Comparison of ENCODE assay signal across 23 cellular contexts in genomic region chr9:95763006-95763405, GRCh38.
DNase-seq lines count a peak whose midpoint lies in the region; ATAC-seq, FAIRE-seq and TF ChIP-seq lines count a peak whose summit lies in the region.
"Had no signal": no experiment of that assay in that cellular context is flagged by ENCODE, and none has a peak within 500 bp of the region (broad histone marks: within the 10 kb centered on the region; RNA-seq: fewer than 3 reads in every experiment).

No MANE protein-coding gene starts in this region.

- POLR2A ChIA-PET in HepG2 (lab: Yijun Ruan, JAX) = no interaction called here
- POLR2A ChIA-PET in K562 (lab: Yijun Ruan, JAX) = interaction anchor here (0.7 kb wide), 1 partner anchor 446 kb away, joined by 3 read pairs; no protein-coding TSS in a partner anchor

- 83% methylated on average over 3 of the region's 3 CpGs for WGBS in HepG2 (ENCODE audit: low lambda C conversion rate)
- no CpG with 5 or more reads among the region's 3 CpGs for WGBS in right lobe of liver (ENCODE audit: insufficient coverage, low coverage, low lambda C conversion rate, missing lambda C conversion rate)
- WGBS in K562 (ENCODE audit: insufficient coverage, low coverage, missing lambda C conversion rate) = 4% methylated on average over 3 of the region's 3 CpGs

- H3K4me2 ChIP-seq in HepG2 (ENCODE audit: low read depth, low read length) (no peak overlapping the region), K562 (ENCODE audit: insufficient read depth, low read length) (no peak overlapping the region)
- H3K4me2 ChIP-seq: BLaER1 had no signal

- H3K36me3 ChIP-seq in HepG2 (replicated peaks in 1 of 2; ENCODE audit: control insufficient read depth in 1 of 2, insufficient read depth in 2 of 2, low read length in 2 of 2) (no peaks in the 10 kb centered on the region), right lobe of liver (no peaks in the 10 kb centered on the region), K562 (ENCODE audit: control insufficient read depth, insufficient read depth, low read length) (no peaks in the 10 kb centered on the region)
- H3K36me3 ChIP-seq: BE2C, BLaER1 had no signal

- peaks cover 21% of the 10 kb centered on the region for H3K4me1 ChIP-seq in HepG2 (ENCODE audit: insufficient read depth, low read length)
- H3K4me1 ChIP-seq in right lobe of liver = no peaks in the 10 kb centered on the region
- no peaks in the 10 kb centered on the region for H3K4me1 ChIP-seq in K562 (replicated peaks in 1 of 2; ENCODE audit: control insufficient read depth in 2 of 2, insufficient read depth in 2 of 2, low read length in 2 of 2)
- H3K4me1 ChIP-seq: BE2C, BLaER1 had no signal

- H3K9me3 Mint-ChIP-seq in type B pancreatic cell = peaks cover 5% of the 10 kb centered on the region
- H3K9me3 Mint-ChIP-seq: CD4-positive, alpha-beta memory T cell; CD4-positive, CD25-positive, alpha-beta regulatory T cell; CD8-positive, alpha-beta memory T cell had no signal

- peaks cover 3% of the 10 kb centered on the region for H3K27me3 Mint-ChIP-seq in type B pancreatic cell

- no peak for TF ChIP-seq EP300 in HepG2 (IDR thresholded peaks at IDR 0.05; ENCODE audit: low read depth in 2 of 2, low read length in 2 of 2)
- no peak for TF ChIP-seq EP300 in HepG2 (CRISPR knock-in tag; IDR thresholded peaks at IDR 0.05; ENCODE audit: borderline replicate concordance)
- TF ChIP-seq EP300 in K562 (IDR thresholded peaks at IDR 0.05; ENCODE audit: low read length) = no peak

- in situ Hi-C loops in HepG2 (cut with HindIII; ENCODE audit: extremely low pct_ligation_motif_present, low pct_unique_long_range_greater_than_20kb) (no loop called here), K562 (cut with MboI) (no loop called here)

- H3K9ac ChIP-seq in HepG2 (ENCODE audit: insufficient read depth, low read depth, low read length) (no peak overlapping the region), K562 (ENCODE audit: insufficient read depth in 1 of 2, low read depth in 2 of 2, low read length in 2 of 2) (no peak overlapping the region)
- H3K9ac ChIP-seq: BLaER1 had no signal

- H3K4me3 Mint-ChIP-seq in type B pancreatic cell = no peak overlapping the region
- H3K4me3 Mint-ChIP-seq: CD14-positive monocyte; CD4-positive, alpha-beta memory T cell; CD4-positive, CD25-positive, alpha-beta regulatory T cell; CD8-positive, alpha-beta memory T cell had no signal

- H3K36me3 Mint-ChIP-seq in type B pancreatic cell = no peaks in the 10 kb centered on the region
- H3K36me3 Mint-ChIP-seq: CD14-positive monocyte; CD4-positive, alpha-beta memory T cell; CD4-positive, CD25-positive, alpha-beta regulatory T cell; CD8-positive, alpha-beta memory T cell had no signal

- no peak overlapping the region for H2AFZ ChIP-seq in HepG2 (ENCODE audit: low read length)
- no peak overlapping the region for H2AFZ ChIP-seq in K562 (ENCODE audit: low read depth, low read length)

- H3K4me3 ChIP-seq in HepG2 (replicated peaks in 1 of 3; ENCODE audit: insufficient read depth in 1 of 3, low read depth in 2 of 3, low read length in 3 of 3) (no peak overlapping the region), right lobe of liver (no peak overlapping the region), K562 (no peak overlapping the region)
- H3K4me3 ChIP-seq: BLaER1 had no signal

- H3K27me3 ChIP-seq in HepG2 (ENCODE audit: control insufficient read depth in 1 of 2, insufficient read depth in 2 of 2, low read length in 2 of 2) (no peaks in the 10 kb centered on the region), right lobe of liver (no peaks in the 10 kb centered on the region), K562 (ENCODE audit: control insufficient read depth in 2 of 2, insufficient read depth in 2 of 2, low read length in 2 of 2) (peaks cover 5 to 29% of the 10 kb centered on the region in 2 experiments; a peak in 4 of 5 replicates)
- H3K27me3 ChIP-seq: BE2C, BLaER1 had no signal

- no TSS peak for BruUV-seq in HepG2 (replicated peaks; lab: Mats Ljungman, UMichigan)
- no TSS peak for BruUV-seq in K562 (replicated peaks; lab: Mats Ljungman, UMichigan)

- peaks cover 25% of the 10 kb centered on the region for H3K4me1 Mint-ChIP-seq in type B pancreatic cell (ENCODE audit: unreplicated experiment)
- H3K4me1 Mint-ChIP-seq: CD14-positive monocyte; CD4-positive, CD25-positive, alpha-beta regulatory T cell had no signal

- H4K20me1 ChIP-seq in HepG2 (ENCODE audit: insufficient read depth, low read length) (no peaks in the 10 kb centered on the region), K562 (replicated peaks; ENCODE audit: control insufficient read depth, insufficient read depth, low read length) (no peaks in the 10 kb centered on the region)
- H4K20me1 ChIP-seq: BLaER1 had no signal

- no peaks in the 10 kb centered on the region for H3K9me3 ChIP-seq in HepG2 (ENCODE audit: low read length)
- no peaks in the 10 kb centered on the region for H3K9me3 ChIP-seq in right lobe of liver
- H3K9me3 ChIP-seq in K562 (replicated peaks; ENCODE audit: control insufficient read depth, insufficient read depth, low read depth, low read length) = no peaks in the 10 kb centered on the region
- H3K9me3 ChIP-seq: BE2C, BLaER1 had no signal

- CTCF ChIA-PET in HepG2 (lab: Yijun Ruan, JAX; ENCODE audit: low intra/inter-chr PET ratio, low total read pairs) = no interaction called here
- CTCF ChIA-PET in K562 (lab: Yijun Ruan, JAX; ENCODE audit: low intra/inter-chr PET ratio) = no interaction called here

- TF ChIP-seq RAD21 in HepG2 (CRISPR knock-in tag; IDR thresholded peaks at IDR 0.05) (no peak), K562 (CRISPR knock-in tag; conservative IDR thresholded peaks at IDR 0.05 in 1 of 2, IDR thresholded peaks at IDR 0.05 in 1 of 2) (no peak)

- H3K79me2 ChIP-seq in HepG2 (ENCODE audit: insufficient read depth, low read length) (no peaks in the 10 kb centered on the region), K562 (ENCODE audit: control insufficient read depth, insufficient read depth, low read length) (no peaks in the 10 kb centered on the region)

- H3K9me1 ChIP-seq in K562 (ENCODE audit: control insufficient read depth, insufficient read depth, low read length) = no peaks in the 10 kb centered on the region

- peak overlapping the region; percentile 2 for H3K27ac Mint-ChIP-seq in type B pancreatic cell
- H3K27ac Mint-ChIP-seq: CD14-positive monocyte; CD4-positive, alpha-beta memory T cell had no signal

- DNase-seq in HepG2 (ENCODE audit: low spot score) (no peak), right lobe of liver (no peak), K562 (ENCODE audit: extremely low read depth in 1 of 4, low spot score in 3 of 4) (no peak), type B pancreatic cell (ENCODE audit: extremely low spot score, unreplicated experiment) (no peak)
- no peak for DNase-seq in activated CD8-positive, alpha-beta memory T cell treated with anti-CD3 and anti-CD28 coated beads for 24 hours
- DNase-seq: 8988T; ACHN; BE2C; C1 segment of cervical spinal cord; CD4-positive, alpha-beta memory T cell; CD4-positive, CD25-positive, alpha-beta regulatory T cell; COR-L47; DMS 273 treated with DMSO at 0.1 percent for 48 hours; DMS153; DND-41; EL; GDM1 had no signal

- no peak overlapping the region for H3K27ac ChIP-seq in HepG2 (ENCODE audit: extremely low read length, insufficient read depth, low read length)
- no peak overlapping the region for H3K27ac ChIP-seq in right lobe of liver
- no peak overlapping the region for H3K27ac ChIP-seq in K562 (ENCODE audit: extremely low read depth, low read depth, low read length)
- H3K27ac ChIP-seq: BLaER1 had no signal

- TF ChIP-seq CTCF in HepG2 (CRISPR knock-in tag; IDR thresholded peaks at IDR 0.05) (no peak), right lobe of liver (IDR thresholded peaks at IDR 0.05) (no peak), K562 (IDR thresholded peaks at IDR 0.05 in 2 of 3, conservative IDR thresholded peaks at IDR 0.05 in 1 of 3; ENCODE audit: insufficient read depth in 2 of 3, low read depth in 1 of 3, low read length in 3 of 3) (no peak), type B pancreatic cell (conservative IDR thresholded peaks at IDR 0.05) (no peak)

- FAIRE-seq in HepG2 (lab: Jason Lieb, UNC) = no peak
- FAIRE-seq in K562 (lab: Jason Lieb, UNC) = no peak
- FAIRE-seq: A204.1, GM18507 had no signal

- ATAC-seq in HepG2 (no peak), right lobe of liver (no peak), K562 (no peak), HG03457 (IDR thresholded peaks at IDR 0.05; ENCODE audit: unreplicated experiment) (no peak)

- intact Hi-C loops in HepG2 (cut with micrococcal nuclease; ENCODE audit: unreplicated experiment) (no loop called here), right lobe of liver (cut with DNase I) (no loop called here), K562 (cut with micrococcal nuclease) (no loop called here)

- TF ChIP-seq POLR2A in HepG2 (IDR thresholded peaks at IDR 0.05; ENCODE audit: insufficient read depth in 1 of 2, low read depth in 2 of 2, low read length in 2 of 2) (no peak), right lobe of liver (IDR thresholded peaks at IDR 0.05) (no peak), K562 (conservative IDR thresholded peaks at IDR 0.05) (no peak)

TF ChIP-seq in HepG2, 621 proteins besides CTCF, POLR2A, EP300 and RAD21:
- TF ChIP-seq ZSCAN30 (CRISPR knock-in tag; IDR thresholded peaks at IDR 0.05) (no peak), ZKSCAN1 (IDR thresholded peaks at IDR 0.05; ENCODE audit: low read length) (peak; percentile 93)
TF ChIP-seq in HepG2: peak in this region for 1.

TF ChIP-seq in K562, 482 proteins besides CTCF, POLR2A, EP300 and RAD21:
- no peak for TF ChIP-seq JUN (IDR thresholded peaks at IDR 0.05; ENCODE audit: borderline replicate concordance, low read depth, low read length)
- TF ChIP-seq JUN (CRISPR knock-in tag; IDR thresholded peaks at IDR 0.05; ENCODE audit: borderline replicate concordance) = no peak
- peak; percentile 13 for TF ChIP-seq MEIS2 (IDR thresholded peaks at IDR 0.05; ENCODE audit: partially characterized antibody)
- TF ChIP-seq PHTF2 (CRISPR knock-in tag; IDR thresholded peaks at IDR 0.05) = no peak
- 0 out of 2 replicates have a peak, but pooled peaks have one; percentile 20 for TF ChIP-seq ADNP (tag; IDR thresholded peaks at IDR 0.05)
- peak; percentile 98 for TF ChIP-seq ZKSCAN1 (IDR thresholded peaks at IDR 0.05; ENCODE audit: low read depth, low read length)

Comparison
In these comparisons a context has a peak if more than half of its experiments do, and no peak if none do; other contexts are left out.
1. Of the 241 proteins assayed by ChIP-seq in both HepG2 and K562: peak only in HepG2: none; only in K562: ADNP and MEIS2; in both: ZKSCAN1; in neither: 238.